Comparison of ENCODE assay signal across 33 cellular contexts in genomic region chr11:27141576-27141975, GRCh38.
"Had no signal": no experiment of that assay in that cellular context is flagged by ENCODE, and none has a peak within 500 bp of the region (broad histone marks: within the 10 kb centered on the region; RNA-seq: fewer than 3 reads in every experiment).

No MANE protein-coding gene starts in this region.

- H3K4me1 ChIP-seq: adrenal gland, body of pancreas, breast epithelium had no signal

- H3K36me3 ChIP-seq: adrenal gland, ascending aorta, brain microvascular endothelial cell, breast epithelium, cardiac muscle cell had no signal

- ATAC-seq: activated naive CD4-positive, alpha-beta T cell treated with anti-CD3 and anti-CD28 coated beads, Interleukin-2, amount 50 U/mL, for 72 hours; activated naive CD8-positive, alpha-beta T cell treated with anti-CD3 and anti-CD28 coated beads, Interleukin-2, amount 50 U/mL, for 24 hours; activated T-cell treated with anti-CD3 and anti-CD28 coated beads, Interleukin-2, amount 50 U/mL, for 4 hours; activated T-cell treated with anti-CD3 and anti-CD28 coated beads, Interleukin-2, amount 50 U/mL, for 72 hours; activated T-helper 17 cell treated with anti-CD3 and anti-CD28 coated beads, Interleukin-2, amount 50 U/mL, for 72 hours; body of pancreas had no signal

- DNase-seq: activated effector memory CD4-positive, alpha-beta T cell treated with anti-CD3 and anti-CD28 coated beads, Interleukin-2, amount 50 U/mL, for 16 hours; activated effector memory CD4-positive, alpha-beta T cell treated with Interleukin-2 at 50 U/mL for 16 hours; activated gamma-delta T cell; activated gamma-delta T cell treated with Interleukin-2 at 50 U/mL for 16 hours; activated naive CD4-positive, alpha-beta T cell; activated naive CD4-positive, alpha-beta T cell treated with anti-CD3 and anti-CD28 coated beads for 36 hours; activated naive CD4-positive, alpha-beta T cell treated with anti-CD3 and anti-CD28 coated beads, Interleukin-2, amount 10 ng/mL, durations not matched to agents 7 days and 5 days; activated naive CD4-positive, alpha-beta T cell treated with anti-CD3 and anti-CD28 coated beads, Interleukin-2, amount 50 U/mL, for 16 hours; activated naive CD4-positive, alpha-beta T cell treated with Interleukin-2 at 50 U/mL for 16 hours; activated naive CD8-positive, alpha-beta T cell treated with anti-CD3 and anti-CD28 coated beads for 36 hours; activated naive CD8-positive, alpha-beta T cell treated with anti-CD3 and anti-CD28 coated beads, Interleukin-2, amount 10 ng/mL, durations not matched to agents 7 days and 5 days; activated naive CD8-positive, alpha-beta T cell treated with anti-CD3 and anti-CD28 coated beads, Interleukin-2, amount 50 U/mL, for 24 hours; activated T-cell treated with anti-CD3 and anti-CD28 coated beads, Interleukin-2, amount 50 U/mL, for 24 hours; activated T-cell treated with anti-CD3 and anti-CD28 coated beads, Interleukin-2, amount 50 U/mL, for 4 hours; activated T-cell treated with anti-CD3 and anti-CD28 coated beads, Interleukin-2, amount 50 U/mL, for 48 hours; activated T-cell treated with anti-CD3 and anti-CD28 coated beads, Interleukin-2, amount 50 U/mL, for 72 hours; adrenal gland; amniotic stem cell; amygdala; anterior cingulate cortex; aorta; body of pancreas; brain microvascular endothelial cell; caudate nucleus; central memory CD4-positive, alpha-beta T cell; cerebellar nuclear complex had no signal

- H3K27ac ChIP-seq: adrenal gland, ascending aorta, body of pancreas, brain microvascular endothelial cell, breast epithelium, cardiac muscle cell had no signal

- H3K4me3 ChIP-seq: adrenal gland, ascending aorta, body of pancreas, breast epithelium, cardiac muscle cell had no signal

- H3K27me3 ChIP-seq: adrenal gland, ascending aorta, body of pancreas, brain microvascular endothelial cell, breast epithelium, cardiac muscle cell had no signal

- H3K9me3 ChIP-seq: body of pancreas had no signal

- FAIRE-seq: astrocyte, bronchial epithelial cell had no signal
